ENCODE assay signal across 8 cellular contexts in genomic region chr11:74398244-74399159, GRCh38. TPM values are rescaled to one million over a fixed set of nuclear protein-coding genes. Genes with fewer than 3 reads are reported as not detected.
A peak's percentile ranks its signal among the peaks of the same experiment; 100 is the strongest.
DNase-seq lines count a peak whose midpoint lies in the region; ATAC-seq, FAIRE-seq and TF ChIP-seq lines count a peak whose summit lies in the region.

Gene PGM2L1, minus strand, starts transcription at chr11:74398433. Its CDS starts 272 bp downstream, at chr11:74398161.

- H3K36me3 Mint-ChIP-seq in brain, result peaks cover 3% of the 10 kb centered on the region

- peaks cover 44% of the 10 kb centered on the region for H3K4me1 Mint-ChIP-seq in brain

- H3K27me3 Mint-ChIP-seq in brain, result peaks cover 9% of the 10 kb centered on the region

- intact Hi-C loops in sciatic nerve (cut with DNase I), result no loop called here

- DNase-seq in A172 (ENCODE audit: low spot score) (peak; percentile 93), NCI-H2107 (lab: John Stamatoyannopoulos, UW) (peak; percentile 86), iPS DF 4.7 (ENCODE audit: extremely low read depth, low spot score) (peak; percentile 79), sciatic nerve (ENCODE audit: low spot score) (peak; percentile 96)

- ATAC-seq in HG03064 (IDR thresholded peaks at IDR 0.05; ENCODE audit: low read depth, unreplicated experiment) (peak; percentile 86), sciatic nerve (peak; percentile 99)

- FAIRE-seq in TTC549 (lab: Jason Lieb, UNC), result peak; percentile 76

- peaks cover 0 to 2% (median 0%) of the 10 kb centered on the region in 5 experiments for H3K9me3 Mint-ChIP-seq in brain

- peak within 1 kb of the TSS; percentile 93 to 100 (median 99) for H3K27ac Mint-ChIP-seq in brain

- no peak for TF ChIP-seq CTCF in brain (conservative IDR thresholded peaks at IDR 0.05)

- TF ChIP-seq POLR2A in GM18526 (IDR thresholded peaks at IDR 0.05; ENCODE audit: extremely low read depth, insufficient read length), result peak; percentile 45

- H3K4me3 Mint-ChIP-seq in brain, result peak within 1 kb of the TSS; percentile 93 to 99 (median 94)

RNA-seq across cellular contexts. Expression of gene PGM2L1, which starts in this region (rescaled TPM):
- 10.4 and 13.7 TPM in 2 replicates for total RNA-seq in A172 (2014; rRNA removed; shearing (Covaris generic))
- polyA plus RNA-seq in brain (ENCODE audit: insufficient read depth, low read depth, low replicate concordance), result 13.0 TPM
- 4.6 TPM for total RNA-seq in sciatic nerve

Comparison
In these comparisons a context has a peak if more than half of its experiments do, and no peak if none do; other contexts are left out.
1. Peak in every context shown above with its lines: DNase-seq and ATAC-seq.